Comparison of ENCODE assay signal across 1 cellular context in genomic region chr19:54115071-54116063, GRCh38.
TF ChIP-seq lines count a peak whose summit lies in the region.

PRPF31 (plus strand) TSS chr19:54115754; CDS start chr19:54118279, 2,525 bp downstream.
TFPT (minus strand) TSS chr19:54115657; CDS start chr19:54115269, 388 bp downstream.

TF ChIP-seq in A549, 52 proteins besides CTCF, POLR2A, EP300 and RAD21 (continued from another document):
- TF ChIP-seq, protein P1, sequence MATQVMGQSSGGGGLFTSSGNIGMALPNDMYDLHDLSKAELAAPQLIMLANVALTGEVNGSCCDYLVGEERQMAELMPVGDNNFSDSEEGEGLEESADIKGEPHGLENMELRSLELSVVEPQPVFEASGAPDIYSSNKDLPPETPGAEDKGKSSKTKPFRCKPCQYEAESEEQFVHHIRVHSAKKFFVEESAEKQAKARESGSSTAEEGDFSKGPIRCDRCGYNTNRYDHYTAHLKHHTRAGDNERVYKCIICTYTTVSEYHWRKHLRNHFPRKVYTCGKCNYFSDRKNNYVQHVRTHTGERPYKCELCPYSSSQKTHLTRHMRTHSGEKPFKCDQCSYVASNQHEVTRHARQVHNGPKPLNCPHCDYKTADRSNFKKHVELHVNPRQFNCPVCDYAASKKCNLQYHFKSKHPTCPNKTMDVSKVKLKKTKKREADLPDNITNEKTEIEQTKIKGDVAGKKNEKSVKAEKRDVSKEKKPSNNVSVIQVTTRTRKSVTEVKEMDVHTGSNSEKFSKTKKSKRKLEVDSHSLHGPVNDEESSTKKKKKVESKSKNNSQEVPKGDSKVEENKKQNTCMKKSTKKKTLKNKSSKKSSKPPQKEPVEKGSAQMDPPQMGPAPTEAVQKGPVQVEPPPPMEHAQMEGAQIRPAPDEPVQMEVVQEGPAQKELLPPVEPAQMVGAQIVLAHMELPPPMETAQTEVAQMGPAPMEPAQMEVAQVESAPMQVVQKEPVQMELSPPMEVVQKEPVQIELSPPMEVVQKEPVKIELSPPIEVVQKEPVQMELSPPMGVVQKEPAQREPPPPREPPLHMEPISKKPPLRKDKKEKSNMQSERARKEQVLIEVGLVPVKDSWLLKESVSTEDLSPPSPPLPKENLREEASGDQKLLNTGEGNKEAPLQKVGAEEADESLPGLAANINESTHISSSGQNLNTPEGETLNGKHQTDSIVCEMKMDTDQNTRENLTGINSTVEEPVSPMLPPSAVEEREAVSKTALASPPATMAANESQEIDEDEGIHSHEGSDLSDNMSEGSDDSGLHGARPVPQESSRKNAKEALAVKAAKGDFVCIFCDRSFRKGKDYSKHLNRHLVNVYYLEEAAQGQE (IDR thresholded peaks at IDR 0.05), result peak; percentile 61
- TF ChIP-seq SMC3 (IDR thresholded peaks at IDR 0.05), result no peak
- peak; percentile 88 for TF ChIP-seq MYC (IDR thresholded peaks at IDR 0.05; ENCODE audit: borderline replicate concordance, low read length)
- no peak for TF ChIP-seq RARB (CRISPR knock-in tag; IDR thresholded peaks at IDR 0.05)
- no peak for TF ChIP-seq KDM1A (IDR thresholded peaks at IDR 0.05; ENCODE audit: low read depth)
- TF ChIP-seq CEBPB (IDR thresholded peaks at IDR 0.05), result 0 out of 4 replicates have a peak, but pooled peaks of 1 of the 2 experiments have one; percentile 21
- no peak for TF ChIP-seq EHMT2 (IDR thresholded peaks at IDR 0.05; ENCODE audit: low read depth)
- no peak for TF ChIP-seq BHLHE40 (IDR thresholded peaks at IDR 0.05; ENCODE audit: low read depth, low read length)
- TF ChIP-seq, protein P2, sequence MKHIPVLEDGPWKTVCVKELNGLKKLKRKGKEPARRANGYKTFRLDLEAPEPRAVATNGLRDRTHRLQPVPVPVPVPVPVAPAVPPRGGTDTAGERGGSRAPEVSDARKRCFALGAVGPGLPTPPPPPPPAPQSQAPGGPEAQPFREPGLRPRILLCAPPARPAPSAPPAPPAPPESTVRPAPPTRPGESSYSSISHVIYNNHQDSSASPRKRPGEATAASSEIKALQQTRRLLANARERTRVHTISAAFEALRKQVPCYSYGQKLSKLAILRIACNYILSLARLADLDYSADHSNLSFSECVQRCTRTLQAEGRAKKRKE (CRISPR knock-in tag; IDR thresholded peaks at IDR 0.05; ENCODE audit: low read depth), result no peak
- TF ChIP-seq ZFP36 (IDR thresholded peaks at IDR 0.05; ENCODE audit: borderline replicate concordance, partially characterized antibody), result no peak
- no peak for TF ChIP-seq ELK1 (IDR thresholded peaks at IDR 0.05; ENCODE audit: low read depth, low read length)
- peak; percentile 95 to 96 for TF ChIP-seq JUN (IDR thresholded peaks at IDR 0.05)
- TF ChIP-seq MAFK (IDR thresholded peaks at IDR 0.05; ENCODE audit: partially characterized antibody), result no peak
- TF ChIP-seq, protein P3, sequence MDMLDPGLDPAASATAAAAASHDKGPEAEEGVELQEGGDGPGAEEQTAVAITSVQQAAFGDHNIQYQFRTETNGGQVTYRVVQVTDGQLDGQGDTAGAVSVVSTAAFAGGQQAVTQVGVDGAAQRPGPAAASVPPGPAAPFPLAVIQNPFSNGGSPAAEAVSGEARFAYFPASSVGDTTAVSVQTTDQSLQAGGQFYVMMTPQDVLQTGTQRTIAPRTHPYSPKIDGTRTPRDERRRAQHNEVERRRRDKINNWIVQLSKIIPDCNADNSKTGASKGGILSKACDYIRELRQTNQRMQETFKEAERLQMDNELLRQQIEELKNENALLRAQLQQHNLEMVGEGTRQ (IDR thresholded peaks at IDR 0.05), result no peak
- 0 out of 2 replicates have a peak, but pooled peaks have one; percentile 9 for TF ChIP-seq EHF (CRISPR knock-in tag; IDR thresholded peaks at IDR 0.05)
- TF ChIP-seq RCOR1 (IDR thresholded peaks at IDR 0.05; ENCODE audit: low read depth, low read length), result no peak
- no peak for TF ChIP-seq CHD4 (IDR thresholded peaks at IDR 0.05; ENCODE audit: borderline replicate concordance)
- TF ChIP-seq ZC3H11A (IDR thresholded peaks at IDR 0.05), result no peak
- TF ChIP-seq SREBF2 (IDR thresholded peaks at IDR 0.05), result no peak
- peak; percentile 73; the same call in 1 of the 2 replicates for TF ChIP-seq RFX5 (IDR thresholded peaks at IDR 0.05)
- TF ChIP-seq HOXA7 (CRISPR knock-in tag; IDR thresholded peaks at IDR 0.05), result no peak
- TF ChIP-seq MAZ (IDR thresholded peaks at IDR 0.05; ENCODE audit: borderline replicate concordance, low read depth, low read length), result no peak; the same call in 1 of the 2 replicates
- TF ChIP-seq NR3C1 (IDR thresholded peaks at IDR 0.05), result no peak
- TF ChIP-seq FOSL2 (IDR thresholded peaks at IDR 0.05), result no peak
- no peak; the same call in 1 of the 2 replicates for TF ChIP-seq FOSL2 (CRISPR knock-in tag; IDR thresholded peaks at IDR 0.05)
- TF ChIP-seq GATA3 (IDR thresholded peaks at IDR 0.05; ENCODE audit: borderline replicate concordance), result peak; percentile 56
- TF ChIP-seq FOXS1 (CRISPR knock-in tag; IDR thresholded peaks at IDR 0.05), result peak; percentile 40; the same call in 1 of the 2 replicates
- no peak for TF ChIP-seq JUNB (IDR thresholded peaks at IDR 0.05)
- TF ChIP-seq CBX8 (IDR thresholded peaks at IDR 0.05), result no peak
- 0 out of 2 replicates have a peak, but pooled peaks have one; percentile 26 for TF ChIP-seq HOXB5 (CRISPR knock-in tag; IDR thresholded peaks at IDR 0.05)
- TF ChIP-seq, protein P4, sequence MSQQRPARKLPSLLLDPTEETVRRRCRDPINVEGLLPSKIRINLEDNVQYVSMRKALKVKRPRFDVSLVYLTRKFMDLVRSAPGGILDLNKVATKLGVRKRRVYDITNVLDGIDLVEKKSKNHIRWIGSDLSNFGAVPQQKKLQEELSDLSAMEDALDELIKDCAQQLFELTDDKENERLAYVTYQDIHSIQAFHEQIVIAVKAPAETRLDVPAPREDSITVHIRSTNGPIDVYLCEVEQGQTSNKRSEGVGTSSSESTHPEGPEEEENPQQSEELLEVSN (IDR thresholded peaks at IDR 0.05; ENCODE audit: borderline replicate concordance, low read depth), result peak; percentile 49; the same call in 1 of the 2 replicates
- TF ChIP-seq KDM5A (IDR thresholded peaks at IDR 0.05), result peak; percentile 96
- peak; percentile 88; the same call in 1 of the 2 replicates for TF ChIP-seq PHF8 (IDR thresholded peaks at IDR 0.05; ENCODE audit: borderline replicate concordance, low read depth)
- no peak for TF ChIP-seq HEYL (CRISPR knock-in tag; IDR thresholded peaks at IDR 0.05)
- TF ChIP-seq ESRRA (IDR thresholded peaks at IDR 0.05; ENCODE audit: borderline replicate concordance, low read length), result no peak
- no peak for TF ChIP-seq NPAS2 (CRISPR knock-in tag; IDR thresholded peaks at IDR 0.05; ENCODE audit: borderline replicate concordance)
- TF ChIP-seq RNF2 (IDR thresholded peaks at IDR 0.05; ENCODE audit: borderline replicate concordance, low read depth), result no peak
- no peak for TF ChIP-seq ZNF302 (CRISPR knock-in tag; IDR thresholded peaks at IDR 0.05)
- no peak for TF ChIP-seq NFE2L2 (conservative IDR thresholded peaks at IDR 0.05; ENCODE audit: low read length)
- TF ChIP-seq POLR2AphosphoS2 (conservative IDR thresholded peaks at IDR 0.05; ENCODE audit: low read length), result no peak
- no peak for TF ChIP-seq CBX2 (IDR thresholded peaks at IDR 0.05; ENCODE audit: borderline replicate concordance, low read depth)
- 0 out of 2 replicates have a peak, but pooled peaks have one; percentile 17 for TF ChIP-seq TP53 (CRISPR knock-in tag; IDR thresholded peaks at IDR 0.05)
- TF ChIP-seq, protein P5, sequence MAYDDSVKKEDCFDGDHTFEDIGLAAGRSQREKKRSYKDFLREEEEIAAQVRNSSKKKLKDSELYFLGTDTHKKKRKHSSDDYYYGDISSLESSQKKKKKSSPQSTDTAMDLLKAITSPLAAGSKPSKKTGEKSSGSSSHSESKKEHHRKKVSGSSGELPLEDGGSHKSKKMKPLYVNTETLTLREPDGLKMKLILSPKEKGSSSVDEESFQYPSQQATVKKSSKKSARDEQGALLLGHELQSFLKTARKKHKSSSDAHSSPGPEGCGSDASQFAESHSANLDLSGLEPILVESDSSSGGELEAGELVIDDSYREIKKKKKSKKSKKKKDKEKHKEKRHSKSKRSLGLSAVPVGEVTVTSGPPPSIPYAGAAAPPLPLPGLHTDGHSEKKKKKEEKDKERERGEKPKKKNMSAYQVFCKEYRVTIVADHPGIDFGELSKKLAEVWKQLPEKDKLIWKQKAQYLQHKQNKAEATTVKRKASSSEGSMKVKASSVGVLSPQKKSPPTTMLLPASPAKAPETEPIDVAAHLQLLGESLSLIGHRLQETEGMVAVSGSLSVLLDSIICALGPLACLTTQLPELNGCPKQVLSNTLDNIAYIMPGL (CRISPR knock-in tag; IDR thresholded peaks at IDR 0.05; ENCODE audit: borderline replicate concordance), result no peak; the same call in 1 of the 2 replicates
- TF ChIP-seq TFCP2L1 (CRISPR knock-in tag; IDR thresholded peaks at IDR 0.05), result 0 out of 2 replicates have a peak, but pooled peaks have one; percentile 51
